ENCODE assay signal across 8 cellular contexts in the genomic region with DNA sequence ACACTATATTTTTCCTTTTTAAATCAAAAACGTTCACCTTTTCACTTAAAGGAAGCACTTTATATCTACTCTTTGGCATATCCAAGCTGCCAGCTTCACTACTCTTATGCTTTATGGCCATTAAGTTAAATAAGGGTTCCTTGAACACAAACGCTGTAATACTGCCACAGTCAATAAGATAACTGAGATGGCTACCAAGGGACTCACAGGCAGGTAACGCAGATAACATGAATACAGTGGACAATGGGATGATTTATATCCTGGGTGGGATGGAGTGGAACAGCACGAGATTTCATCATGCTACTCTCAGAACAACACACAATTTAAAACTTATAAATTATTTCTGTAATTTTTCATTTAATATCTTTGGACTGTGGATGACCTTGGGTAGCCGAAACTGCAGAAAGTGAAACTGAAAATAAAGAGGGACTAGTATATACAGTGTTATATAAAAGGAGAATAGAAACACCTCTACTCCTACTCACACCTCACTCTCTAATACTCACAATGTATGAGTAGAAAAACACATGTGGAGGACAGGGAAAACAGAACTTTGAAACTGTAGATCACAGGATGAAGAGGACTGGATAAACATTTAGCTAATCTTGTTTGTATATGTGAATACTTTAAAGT.
DNase-seq lines count a peak whose midpoint lies in the region; ATAC-seq and TF ChIP-seq lines count a peak whose summit lies in the region.

No MANE protein-coding gene starts in this region.

- peak; percentile 78 for DNase-seq in DMS53 (lab: John Stamatoyannopoulos, UW)
- peak; percentile 51 for DNase-seq in NCI-H146 treated with DMSO at 0.1 percent for 48 hours (lab: John Stamatoyannopoulos, UW; ENCODE audit: unreplicated experiment)
- DNase-seq in fibroblast of peridontal ligament (ENCODE audit: extremely low read depth), result peak; percentile 14
- no peak for DNase-seq in uterus
- no peak for DNase-seq in lower leg skin (ENCODE audit: low spot score in 2 of 2)
- no peak for DNase-seq in Right ventricle myocardium inferior (ENCODE audit: missing footprints)
- no peak for DNase-seq in cardiac septum (ENCODE audit: low spot score)

- H3K4me1 ChIP-seq in uterus, result no peaks in the 10 kb centered on the region

- no peaks in the 10 kb centered on the region for H3K27me3 ChIP-seq in uterus

- 51 to 55% methylated on average over 5 of the region's 5 CpGs for WGBS in lower leg skin, 2 donors

- TF ChIP-seq CTCF in uterus (IDR thresholded peaks at IDR 0.05) (no peak), lower leg skin (IDR thresholded peaks at IDR 0.05) (no peak)

- intact Hi-C loops in uterus (cut with DNase I; ENCODE audit: low total_unique reads) (no loop called here), lower leg skin (cut with DNase I; ENCODE audit: low total_unique reads) (no loop called here), Right ventricle myocardium inferior (cut with DNase I) (no loop called here), cardiac septum (cut with DNase I) (no loop called here)

- no peak overlapping the region for H3K27ac ChIP-seq in uterus

- peak overlapping the region; percentile 25 to 26 for H3K4me3 ChIP-seq in uterus
- H3K4me3 ChIP-seq in lower leg skin (ENCODE audit: low read depth, poor library complexity, severe bottlenecking), result no peak overlapping the region

- H3K9me3 ChIP-seq in uterus, result no peaks in the 10 kb centered on the region

- no peaks in the 10 kb centered on the region for H3K36me3 ChIP-seq in uterus

- TF ChIP-seq POLR2A in uterus (IDR thresholded peaks at IDR 0.05) (no peak), lower leg skin (IDR thresholded peaks at IDR 0.05) (no peak)

- ATAC-seq in GM21717 (IDR thresholded peaks at IDR 0.05; ENCODE audit: unreplicated experiment), result peak; percentile 90
- ATAC-seq in Right ventricle myocardium inferior, result no peak

Comparison
In these comparisons a context has a peak if more than half of its experiments do, and no peak if none do; other contexts are left out.
1. DNase-seq: peak in DMS53 (single experiment), NCI-H146 treated with DMSO at 0.1 percent for 48 hours (single experiment) and fibroblast of peridontal ligament (single experiment); none in uterus (0 of 2), lower leg skin (0 of 2), Right ventricle myocardium inferior (single experiment) and cardiac septum (single experiment).